ENCODE assay signal across 9 cellular contexts in genomic region chr19:48424694-48425219, GRCh38. TPM values are rescaled to one million over a fixed set of nuclear protein-coding genes. Genes with fewer than 3 reads are reported as not detected.
DNase-seq lines count a peak whose midpoint lies in the region; ATAC-seq and TF ChIP-seq lines count a peak whose summit lies in the region.
"Had no signal": no experiment of that assay in that cellular context is flagged by ENCODE, and none has a peak within 500 bp of the region (broad histone marks: within the 10 kb centered on the region; RNA-seq: fewer than 3 reads in every experiment).

No MANE protein-coding gene starts in this region.

- no peak for TF ChIP-seq POLR2A in IMR-90 (IDR thresholded peaks at IDR 0.05; ENCODE audit: low read depth, low read length)

- BruUV-seq in Calu3 (replicated peaks; lab: Mats Ljungman, UMichigan) (no TSS peak), IMR-90 (replicated peaks; lab: Mats Ljungman, UMichigan) (no TSS peak)

- no peaks in the 10 kb centered on the region for H3K27me3 ChIP-seq in IMR-90 (ENCODE audit: control insufficient read depth, insufficient read depth, low read length)

- H3K9me3 Mint-ChIP-seq in Calu3 (ENCODE audit: low read depth, unreplicated experiment), result no peaks in the 10 kb centered on the region
- no peaks in the 10 kb centered on the region for H3K9me3 Mint-ChIP-seq in activated naive CD8-positive, alpha-beta T cell treated with anti-CD3 and anti-CD28 coated beads, Interleukin-2, amount 50 U/mL, for 24 hours
- no peaks in the 10 kb centered on the region for H3K9me3 Mint-ChIP-seq in mesothelial cell of epicardium

- peak overlapping the region; percentile 99 for H3K14ac ChIP-seq in IMR-90 (replicated peaks; ENCODE audit: low read depth, low read length)

- WGBS in IMR-90 (ENCODE audit: extremely low coverage in 2 of 2, insufficient read length in 1 of 2), 2 experiments, result no CpG with 5 or more reads among the region's 8 CpGs

- H2BK120ac ChIP-seq in IMR-90 (ENCODE audit: low read depth, low read length), result peak overlapping the region; percentile 98

- peak overlapping the region; percentile 96; the same call in 2 of the 3 replicates for H2BK15ac ChIP-seq in IMR-90 (ENCODE audit: low read depth, low read length)

- peak overlapping the region; percentile 93 for H2BK20ac ChIP-seq in IMR-90 (ENCODE audit: low read depth, low read length)

- peaks cover 19% of the 10 kb centered on the region for H3K4me1 Mint-ChIP-seq in Calu3 (ENCODE audit: low read depth, unreplicated experiment)
- peaks cover 11% of the 10 kb centered on the region for H3K4me1 Mint-ChIP-seq in activated naive CD8-positive, alpha-beta T cell treated with anti-CD3 and anti-CD28 coated beads, Interleukin-2, amount 50 U/mL, for 24 hours
- peaks cover 5% of the 10 kb centered on the region for H3K4me1 Mint-ChIP-seq in mesothelial cell of epicardium

- peak overlapping the region; percentile 98 for H3K27ac ChIP-seq in IMR-90 (ENCODE audit: insufficient read depth, low read length)

- intact Hi-C loops in Calu3 (cut with micrococcal nuclease; ENCODE audit: unreplicated experiment) (no loop called here), IMR-90 (cut with micrococcal nuclease) (no loop called here)

- peak overlapping the region; percentile 97 for H3K18ac ChIP-seq in IMR-90 (ENCODE audit: low read depth, low read length)

- H4K91ac ChIP-seq in IMR-90 (ENCODE audit: insufficient read depth, low read depth, low read length), result peak overlapping the region; percentile 98

- H3K4ac ChIP-seq in IMR-90 (ENCODE audit: low read depth, low read length), result peak overlapping the region; percentile 99

- H4K5ac ChIP-seq in IMR-90 (ENCODE audit: low read depth, low read length), result peak overlapping the region; percentile 99

- ATAC-seq in IMR-90 (ENCODE audit: low read depth), result peak; percentile 90
- peak; percentile 55 for ATAC-seq in activated naive CD8-positive, alpha-beta T cell treated with anti-CD3 and anti-CD28 coated beads, Interleukin-2, amount 50 U/mL, for 24 hours
- ATAC-seq in GM19351 (IDR thresholded peaks at IDR 0.05; ENCODE audit: unreplicated experiment), result no peak

- peaks cover 3% of the 10 kb centered on the region for H3K9me1 ChIP-seq in IMR-90 (ENCODE audit: insufficient read depth, low read length)

- H3K36me3 ChIP-seq in IMR-90 (ENCODE audit: control insufficient read depth, insufficient read depth, low read length), result no peaks in the 10 kb centered on the region

- H3K23ac ChIP-seq in IMR-90 (ENCODE audit: low read depth, low read length), result peak overlapping the region; percentile 97

- H3K9me3 ChIP-seq in IMR-90 (ENCODE audit: control insufficient read depth, insufficient read depth, low read length), result no peaks in the 10 kb centered on the region

- no peak overlapping the region for H3K4me3 ChIP-seq in IMR-90 (ENCODE audit: insufficient read depth, low read depth, low read length)

- no peaks in the 10 kb centered on the region for H3K36me3 Mint-ChIP-seq in Calu3 (ENCODE audit: insufficient read depth, unreplicated experiment)
- H3K36me3 Mint-ChIP-seq in activated naive CD8-positive, alpha-beta T cell treated with anti-CD3 and anti-CD28 coated beads, Interleukin-2, amount 50 U/mL, for 24 hours (ENCODE audit: low read depth), result no peaks in the 10 kb centered on the region
- H3K36me3 Mint-ChIP-seq in mesothelial cell of epicardium, result peaks cover 4% of the 10 kb centered on the region

- peak overlapping the region; percentile 89 for H3K56ac ChIP-seq in IMR-90 (ENCODE audit: extremely low read depth, insufficient read depth, low read length)

- peak overlapping the region; percentile 95 for H2AFZ ChIP-seq in IMR-90 (replicated peaks; ENCODE audit: low read length, poor library complexity)

- H2BK5ac ChIP-seq in IMR-90 (ENCODE audit: low read depth, low read length, poor library complexity, severe bottlenecking), result peak overlapping the region; percentile 94

- H3K4me1 ChIP-seq in IMR-90 (ENCODE audit: control insufficient read depth, insufficient read depth, low read length), result peaks cover 4% of the 10 kb centered on the region

- peak overlapping the region; percentile 79; the same call in 1 of the 2 replicates for H2AK5ac ChIP-seq in IMR-90 (ENCODE audit: low read depth, low read length)

- peak overlapping the region; percentile 82 for H3K9ac ChIP-seq in IMR-90 (ENCODE audit: low read depth, low read length)

- DNase-seq in Calu3, result peak; percentile 67
- DNase-seq in IMR-90, result peak; percentile 72
- no peak for DNase-seq in activated naive CD8-positive, alpha-beta T cell treated with anti-CD3 and anti-CD28 coated beads, Interleukin-2, amount 50 U/mL, for 24 hours
- DNase-seq in mesothelial cell of epicardium (ENCODE audit: low spot score in 2 of 2, unreplicated experiment in 2 of 2), result no peak
- DNase-seq in NCI-H1694 treated with DMSO at 0.1 percent for 48 hours (lab: John Stamatoyannopoulos, UW), result no peak
- DNase-seq in inferior parietal cortex (ENCODE audit: extremely low spot score), result no peak
- no peak for DNase-seq in NCI-H1436 treated with DMSO at 0.1 percent for 48 hours (lab: John Stamatoyannopoulos, UW)
- DNase-seq: small intestine had no signal

- no peaks in the 10 kb centered on the region for H3K79me1 ChIP-seq in IMR-90 (ENCODE audit: low read depth in 1 of 2, low read length in 2 of 2)

- POLR2A ChIA-PET in IMR-90 (lab: Charles Lee; ENCODE audit: unreplicated experiment), result no interaction called here

- in situ Hi-C loops in IMR-90 (cut with MboI; ENCODE audit: low sequenced_read_pairs), result no loop called here

- no peaks in the 10 kb centered on the region for H3K27me3 Mint-ChIP-seq in Calu3 (ENCODE audit: unreplicated experiment)
- H3K27me3 Mint-ChIP-seq in activated naive CD8-positive, alpha-beta T cell treated with anti-CD3 and anti-CD28 coated beads, Interleukin-2, amount 50 U/mL, for 24 hours, result peaks cover 10% of the 10 kb centered on the region
- no peaks in the 10 kb centered on the region for H3K27me3 Mint-ChIP-seq in mesothelial cell of epicardium (ENCODE audit: low read depth)

- H3K27ac Mint-ChIP-seq in Calu3 (ENCODE audit: unreplicated experiment), result peak overlapping the region; percentile 80
- H3K27ac Mint-ChIP-seq in activated naive CD8-positive, alpha-beta T cell treated with anti-CD3 and anti-CD28 coated beads, Interleukin-2, amount 50 U/mL, for 24 hours, result peak overlapping the region; percentile 45
- H3K27ac Mint-ChIP-seq in mesothelial cell of epicardium, result peak overlapping the region; percentile 94

- CTCF ChIA-PET in Calu3 (lab: Charles Lee), result interaction anchor here (0.8 kb wide), 1 partner anchor 67 kb away, joined by 3 read pairs; no protein-coding TSS in a partner anchor
- CTCF ChIA-PET in IMR-90 (lab: Yijun Ruan, JAX), result no interaction called here

- TF ChIP-seq CTCF in Calu3 (IDR thresholded peaks at IDR 0.05; ENCODE audit: unreplicated experiment) (no peak), IMR-90 (conservative IDR thresholded peaks at IDR 0.05; ENCODE audit: low read depth, low read length) (no peak), mesothelial cell of epicardium (IDR thresholded peaks at IDR 0.05; ENCODE audit: unreplicated experiment) (no peak)

- H3K4me3 Mint-ChIP-seq in Calu3 (ENCODE audit: low read depth, unreplicated experiment) (peak overlapping the region; percentile 45), mesothelial cell of epicardium (no peak overlapping the region)
- H3K4me3 Mint-ChIP-seq in activated naive CD8-positive, alpha-beta T cell treated with anti-CD3 and anti-CD28 coated beads, Interleukin-2, amount 50 U/mL, for 24 hours, result no peak overlapping the region

- no peak for TF ChIP-seq RAD21 in IMR-90 (IDR thresholded peaks at IDR 0.05; ENCODE audit: low read length)

- no peaks in the 10 kb centered on the region for H4K20me1 ChIP-seq in IMR-90 (ENCODE audit: insufficient read depth, low read length)

- peak overlapping the region; percentile 93 to 100 for H4K8ac ChIP-seq in IMR-90 (ENCODE audit: low read depth in 2 of 2, low read length in 2 of 2)

- peak overlapping the region; percentile 88 for H2AK9ac ChIP-seq in IMR-90 (replicated peaks; ENCODE audit: low read depth, low read length, poor library complexity)

- H3K4me2 ChIP-seq in IMR-90 (ENCODE audit: low read depth, low read length), result peak overlapping the region; percentile 87

- dilution Hi-C loops in IMR-90 (cut with HindIII; ENCODE audit: low sequenced_read_pairs, unreplicated experiment), result no loop called here

TF ChIP-seq in IMR-90, 13 proteins besides CTCF, POLR2A, EP300 and RAD21 (continues in another document):
- TF ChIP-seq CEBPB (IDR thresholded peaks at IDR 0.05; ENCODE audit: low read depth, low read length) (no peak), NFE2L2 (IDR thresholded peaks at IDR 0.05; ENCODE audit: low read depth, low read length) (peak; percentile 59)

RNA-seq across cellular contexts. Expression of gene GRWD1, which starts 21.0 kb away (rescaled TPM):
- total RNA-seq in Calu3 (2022) (75.0 and 76.7 TPM in 2 replicates), IMR-90 (2012; rRNA removed) (22.0 and 32.5 TPM in 2 replicates), mesothelial cell of epicardium (34.0 to 36.5 TPM (median 36.2 TPM) in 3 replicates)
- 22.5 and 25.2 TPM in 2 replicates for polyA plus RNA-seq in IMR-90 (2012; rRNA removed)
- polyA plus RNA-seq in IMR-90 (2012; cell fraction: cytosol; rRNA removed), result 20.0 and 42.6 TPM in 2 replicates
- 13.1 and 26.6 TPM in 2 replicates for polyA plus RNA-seq in IMR-90 (2012; cell fraction: nucleus; rRNA removed; ENCODE audit: low replicate concordance)

RNA-seq across cellular contexts. Expression of gene KCNJ14, which starts 30.6 kb away (rescaled TPM):
- total RNA-seq in Calu3 (2022) (9.6 and 9.9 TPM in 2 replicates), IMR-90 (2012; rRNA removed) (under 0.01 and 0.18 TPM in 2 replicates), mesothelial cell of epicardium (2.7 to 2.8 TPM (median 2.8 TPM) in 3 replicates)
- polyA plus RNA-seq in IMR-90 (2012; rRNA removed), result 0.34 and 0.39 TPM in 2 replicates
- 0.11 and 0.29 TPM in 2 replicates for polyA plus RNA-seq in IMR-90 (2012; cell fraction: cytosol; rRNA removed)
- 2.0 and 4.1 TPM in 2 replicates for polyA plus RNA-seq in IMR-90 (2012; cell fraction: nucleus; rRNA removed; ENCODE audit: low replicate concordance)

RNA-seq across cellular contexts. Expression of gene GRIN2D, which starts 31.3 kb away (rescaled TPM):
- 0.15 TPM in 1 of 2 replicates, not detected in the other for total RNA-seq in Calu3 (2022)
- under 0.01 TPM in 2 replicates for total RNA-seq in IMR-90 (2012; rRNA removed)
- 0.23 and 0.24 TPM in 2 replicates for polyA plus RNA-seq in IMR-90 (2012; rRNA removed)
- polyA plus RNA-seq in IMR-90 (2012; cell fraction: cytosol; rRNA removed), result 0.16 and 0.30 TPM in 2 replicates
- polyA plus RNA-seq in IMR-90 (2012; cell fraction: nucleus; rRNA removed; ENCODE audit: low replicate concordance), result 0.30 and 0.69 TPM in 2 replicates
- 14.5 to 15.8 TPM (median 15.7 TPM) in 3 replicates for total RNA-seq in mesothelial cell of epicardium

RNA-seq across cellular contexts. Expression of gene KDELR1, which starts 33.4 kb away (rescaled TPM):
- total RNA-seq in Calu3 (2022) (185 and 194 TPM in 2 replicates), IMR-90 (2012; rRNA removed) (57.8 and 58.8 TPM in 2 replicates), mesothelial cell of epicardium (255 to 262 TPM (median 260 TPM) in 3 replicates)
- 171 and 180 TPM in 2 replicates for polyA plus RNA-seq in IMR-90 (2012; rRNA removed)
- polyA plus RNA-seq in IMR-90 (2012; cell fraction: cytosol; rRNA removed), result 156 and 249 TPM in 2 replicates
- 112 and 118 TPM in 2 replicates for polyA plus RNA-seq in IMR-90 (2012; cell fraction: nucleus; rRNA removed; ENCODE audit: low replicate concordance)

RNA-seq across cellular contexts. Expression of gene CYTH2, which starts 44.4 kb away (rescaled TPM):
- total RNA-seq in Calu3 (2022) (98.1 and 109 TPM in 2 replicates), IMR-90 (2012; rRNA removed) (35.8 and 38.3 TPM in 2 replicates), mesothelial cell of epicardium (184 to 196 TPM (median 190 TPM) in 3 replicates)
- 56.1 and 62.0 TPM in 2 replicates for polyA plus RNA-seq in IMR-90 (2012; rRNA removed)
- 49.6 and 59.9 TPM in 2 replicates for polyA plus RNA-seq in IMR-90 (2012; cell fraction: cytosol; rRNA removed)
- polyA plus RNA-seq in IMR-90 (2012; cell fraction: nucleus; rRNA removed; ENCODE audit: low replicate concordance), result 149 and 158 TPM in 2 replicates

Comparison
In these comparisons a context has a peak if more than half of its experiments do, and no peak if none do; other contexts are left out.
1. DNase-seq: peak in Calu3 (single experiment) and IMR-90 (single experiment); none in activated naive CD8-positive, alpha-beta T cell treated with anti-CD3 and anti-CD28 coated beads, Interleukin-2, amount 50 U/mL, for 24 hours (single experiment), mesothelial cell of epicardium (0 of 2), NCI-H1694 treated with DMSO at 0.1 percent for 48 hours (single experiment), inferior parietal cortex (single experiment) and NCI-H1436 treated with DMSO at 0.1 percent for 48 hours (single experiment).
2. RNA of gene GRIN2D, which starts 31.3 kb away (total RNA-seq): 14.5 to 15.8 TPM in mesothelial cell of epicardium; 0.15 TPM in Calu3 and under 0.01 TPM in IMR-90; every median in the first group is over 10 times any median in the second.
3. Peak in every context shown above with its lines, with median percentiles within 50 percentile points of each other: H3K27ac Mint-ChIP-seq.